Comparison of ENCODE assay signal across 20 cellular contexts in genomic region chr22:21064917-21065864, GRCh38. TPM values are rescaled to one million over a fixed set of nuclear protein-coding genes. Genes with fewer than 3 reads are reported as not detected.
DNase-seq lines count a peak whose midpoint lies in the region; ATAC-seq, FAIRE-seq and TF ChIP-seq lines count a peak whose summit lies in the region.
"Had no signal": no experiment of that assay in that cellular context is flagged by ENCODE, and none has a peak within 500 bp of the region (broad histone marks: within the 10 kb centered on the region; RNA-seq: fewer than 3 reads in every experiment).

No MANE protein-coding gene starts in this region.

- H3K4me1 ChIP-seq in OCI-LY3 (ENCODE audit: low read length) (peaks cover 22% of the 10 kb centered on the region), sigmoid colon (no peaks in the 10 kb centered on the region)

- TF ChIP-seq CTCF in OCI-LY3 (IDR thresholded peaks at IDR 0.05; ENCODE audit: low read depth, low read length) (no peak), sigmoid colon (IDR thresholded peaks at IDR 0.05) (no peak), D721Med (IDR thresholded peaks at IDR 0.05; ENCODE audit: insufficient read depth, missing control alignments) (no peak)

- no peaks in the 10 kb centered on the region for H3K79me2 ChIP-seq in OCI-LY3 (ENCODE audit: low read length)

- no peak overlapping the region for H3K9ac ChIP-seq in OCI-LY3 (ENCODE audit: low read length)

- no peaks in the 10 kb centered on the region for H3K36me3 ChIP-seq in OCI-LY3 (replicated peaks; ENCODE audit: low read depth, low read length)
- H3K36me3 ChIP-seq in sigmoid colon = no peaks in the 10 kb centered on the region

- FAIRE-seq in D721Med (lab: Jason Lieb, UNC) = no peak
- FAIRE-seq: H54 had no signal

- no peak for TF ChIP-seq EP300 in sigmoid colon (IDR thresholded peaks at IDR 0.05)

- H3K27ac ChIP-seq in OCI-LY3 (ENCODE audit: low read length) (no peak overlapping the region), sigmoid colon (no peak overlapping the region)
- H3K27ac ChIP-seq: C4-2B, HL-60 had no signal

- H4K20me1 ChIP-seq in OCI-LY3 (ENCODE audit: insufficient read depth, low read length) = no peaks in the 10 kb centered on the region

- DNase-seq in HEK293T (ENCODE audit: extremely low spot score) = no peak
- peak; percentile 35 for DNase-seq in sigmoid colon
- DNase-seq in germinal center (ENCODE audit: low spot score) = no peak
- no peak for DNase-seq in D721Med (ENCODE audit: insufficient read length, low spot score)
- DNase-seq in SIG-M5 (lab: John Stamatoyannopoulos, UW) = no peak
- DNase-seq: DMS79 treated with DMSO at 0.1 percent for 48 hours, NCI-H1436, NCI-H2029, NCI-H2171, NCI-H526 treated with DMSO at 0.1 percent for 48 hours, OCI-M1, SHP77 treated with DMSO at 0.1 percent for 48 hours had no signal

- no peak overlapping the region for H2AFZ ChIP-seq in OCI-LY3 (ENCODE audit: low read depth, low read length)

- POLR2A ChIA-PET in HEK293T (lab: Yijun Ruan, JAX) = interaction anchor here (1.4 kb wide), 1 partner anchor 38 kb away, joined by 3 read pairs; no protein-coding TSS in a partner anchor

- intact Hi-C loops in sigmoid colon (cut with DNase I) = no loop called here

- H3K9me3 ChIP-seq in OCI-LY3 (ENCODE audit: insufficient read depth, low read length) (no peaks in the 10 kb centered on the region), sigmoid colon (no peaks in the 10 kb centered on the region)

- ATAC-seq in esophagus mucosa = peak; percentile 42
- ATAC-seq: SK-N-SH treated with all-trans-retinoic acid at 6 μM for 48 hours had no signal

- H3K4me3 ChIP-seq in OCI-LY3 (ENCODE audit: low read length) = peak overlapping the region; percentile 3; the same call in 1 of the 2 replicates
- no peak overlapping the region for H3K4me3 ChIP-seq in sigmoid colon

- 44 to 67% methylated on average over 13 of the region's 13 CpGs for WGBS in sigmoid colon, 2 donors

- no peak for TF ChIP-seq POLR2A in sigmoid colon (IDR thresholded peaks at IDR 0.05)

- H3K27me3 ChIP-seq in OCI-LY3 (ENCODE audit: low read depth, low read length) = peaks cover 33% of the 10 kb centered on the region
- no peaks in the 10 kb centered on the region for H3K27me3 ChIP-seq in sigmoid colon

- CTCF ChIA-PET in HEK293T (lab: Yijun Ruan, JAX) = interaction anchor here (0.6 kb wide), 1 partner anchor 436 kb away, joined by 3 read pairs; no protein-coding TSS in a partner anchor

- H3K4me2 ChIP-seq in OCI-LY3 (ENCODE audit: low read length) = peak overlapping the region; percentile 34

TF ChIP-seq in HEK293T, 16 proteins besides CTCF, POLR2A, EP300 and RAD21:
- TF ChIP-seq BHLHE40 (IDR thresholded peaks at IDR 0.05; ENCODE audit: borderline replicate concordance) (no peak), CTBP1 (IDR thresholded peaks at IDR 0.05; ENCODE audit: borderline replicate concordance) (no peak), FOXM1 (IDR thresholded peaks at IDR 0.05; ENCODE audit: borderline replicate concordance) (no peak), PKNOX1 (IDR thresholded peaks at IDR 0.05) (0 out of 2 replicates have a peak, but pooled peaks have one; percentile 8), ZNF384 (IDR thresholded peaks at IDR 0.05) (no peak; the same call in 1 of the 2 replicates), NFRKB (IDR thresholded peaks at IDR 0.05) (no peak)

RNA-seq across cellular contexts. Expression of gene LRRC74B, which starts 19.4 kb away (rescaled TPM):
- total RNA-seq in esophagus mucosa (0.20 TPM), sigmoid colon (not detected)
- polyA plus RNA-seq in sigmoid colon = under 1 TPM in 2 of 3 donors, not detected in 1; under 0.01 to 0.06 TPM
- total RNA-seq: HT1080, M059J had no signal

RNA-seq across cellular contexts. Expression of gene SLC7A4, which starts 32.8 kb away (rescaled TPM):
- 4.2 TPM for total RNA-seq in esophagus mucosa
- under 1 TPM in 3 of 4 donors, not detected in 1; 0.16 to 0.71 (median 0.41) TPM for total RNA-seq in sigmoid colon
- 1 to 10 TPM in 2 of 3 donors, under 1 TPM in 1; 0.46 to 2.6 (median 1.2) TPM for polyA plus RNA-seq in sigmoid colon
- total RNA-seq: HT1080, M059J had no signal

RNA-seq across cellular contexts. Expression of gene P2RX6, which starts 50.2 kb away (rescaled TPM):
- total RNA-seq in esophagus mucosa (0.64 TPM), sigmoid colon (1 to 10 TPM; 1.1 to 2.0 (median 1.3) TPM)
- under 1 TPM in 2 of 3 donors, not detected in 1; under 0.01 to 0.77 TPM for polyA plus RNA-seq in sigmoid colon
